ENCODE assay signal across 25 cellular contexts in genomic region chr2:200174433-200175216, GRCh38.
DNase-seq lines count a peak whose midpoint lies in the region; ATAC-seq and TF ChIP-seq lines count a peak whose summit lies in the region.
"Had no signal": no experiment of that assay in that cellular context is flagged by ENCODE, and none has a peak within 500 bp of the region (broad histone marks: within the 10 kb centered on the region; RNA-seq: fewer than 3 reads in every experiment).

No MANE protein-coding gene starts in this region.

- H3K36me3 ChIP-seq in neuronal stem cell (replicated peaks in 1 of 2; ENCODE audit: control insufficient read depth in 2 of 2, insufficient read depth in 2 of 2, low read length in 2 of 2): no peaks in the 10 kb centered on the region
- H3K36me3 ChIP-seq: BLaER1, Peyer's patch had no signal

- no peaks in the 10 kb centered on the region for H3K9me3 ChIP-seq in neuronal stem cell (replicated peaks in 1 of 2; ENCODE audit: control insufficient read depth in 2 of 2, insufficient read depth in 1 of 2, low read depth in 1 of 2, low read length in 2 of 2)
- H3K9me3 ChIP-seq: Peyer's patch had no signal

- no peak overlapping the region for H3K9ac ChIP-seq in neuronal stem cell (ENCODE audit: low read depth, low read length, poor library complexity)
- H3K9ac ChIP-seq: BLaER1 had no signal

- TF ChIP-seq CTCF in choroid plexus epithelial cell (conservative IDR thresholded peaks at IDR 0.05; ENCODE audit: low read depth, low read length): no peak
- no peak for TF ChIP-seq CTCF in dorsolateral prefrontal cortex (IDR thresholded peaks at IDR 0.05 in 54 of 56, conservative IDR thresholded peaks at IDR 0.05 in 2 of 56; ENCODE audit: low read depth in 1 of 56, partially characterized antibody in 56 of 56)

- H3K4me2 ChIP-seq in neuronal stem cell (ENCODE audit: insufficient read depth, low read length, poor library complexity, severe bottlenecking): no peak overlapping the region
- H3K4me2 ChIP-seq: BLaER1 had no signal

- intact Hi-C loops in dorsolateral prefrontal cortex (cut with DNase I): no loop called here

- WGBS in neuronal stem cell (ENCODE audit: extremely low coverage in 2 of 2, insufficient read length in 2 of 2, insufficient replicate concordance in 1 of 2), 2 donors: no CpG with 5 or more reads among the region's 55 CpGs

- no peak overlapping the region for H4K8ac ChIP-seq in neuronal stem cell (ENCODE audit: low read depth, low read length)

- no peak overlapping the region for H3K4me3 Mint-ChIP-seq in stimulated activated naive CD8-positive, alpha-beta T cell treated with anti-CD3 and anti-CD28 coated beads, Interleukin-15, amount 100 ng/mL, for 72 hours
- H3K4me3 Mint-ChIP-seq: CD4-positive, CD25-positive, alpha-beta regulatory T cell had no signal

- no peak overlapping the region for H3K27ac ChIP-seq in neuronal stem cell (replicated peaks; ENCODE audit: low read length)
- H3K27ac ChIP-seq in dorsolateral prefrontal cortex: no peak overlapping the region
- H3K27ac ChIP-seq: BLaER1, HL-60, Peyer's patch, SK-N-MC had no signal

- no peak overlapping the region for H4K91ac ChIP-seq in neuronal stem cell (ENCODE audit: low read depth, low read length, poor library complexity)

- H3K4me1 Mint-ChIP-seq in stimulated activated naive CD8-positive, alpha-beta T cell treated with anti-CD3 and anti-CD28 coated beads, Interleukin-15, amount 100 ng/mL, for 72 hours: no peaks in the 10 kb centered on the region
- H3K4me1 Mint-ChIP-seq: CD4-positive, CD25-positive, alpha-beta regulatory T cell had no signal

- no peaks in the 10 kb centered on the region for H3K79me1 ChIP-seq in neuronal stem cell (ENCODE audit: low read depth, low read length)

- H2BK5ac ChIP-seq in neuronal stem cell (ENCODE audit: low read length): no peak overlapping the region

- no peak overlapping the region for H3K4me3 ChIP-seq in choroid plexus epithelial cell (ENCODE audit: low read depth, low read length)
- no peak overlapping the region for H3K4me3 ChIP-seq in neuronal stem cell (ENCODE audit: low read length in 2 of 2)
- no peak overlapping the region for H3K4me3 ChIP-seq in dorsolateral prefrontal cortex
- H3K4me3 ChIP-seq: BLaER1, Peyer's patch, SK-N-MC had no signal

- H3K14ac ChIP-seq in neuronal stem cell (ENCODE audit: low read length): no peak overlapping the region

- H2AFZ ChIP-seq in neuronal stem cell (ENCODE audit: low read length): no peak overlapping the region

- H2BK120ac ChIP-seq in neuronal stem cell (ENCODE audit: low read depth, low read length): no peak overlapping the region

- H3K27me3 Mint-ChIP-seq in stimulated activated naive CD8-positive, alpha-beta T cell treated with anti-CD3 and anti-CD28 coated beads, Interleukin-15, amount 100 ng/mL, for 72 hours: peaks cover 14% of the 10 kb centered on the region

- H2BK12ac ChIP-seq in neuronal stem cell (ENCODE audit: low read length): no peak overlapping the region

- H3K23ac ChIP-seq in neuronal stem cell (ENCODE audit: low read depth, low read length, poor library complexity): no peak overlapping the region

- no peak overlapping the region for H3K4ac ChIP-seq in neuronal stem cell (ENCODE audit: low read length)

- peak overlapping the region; percentile 1 for H3K18ac ChIP-seq in neuronal stem cell (ENCODE audit: low read length)

- H2AK5ac ChIP-seq in neuronal stem cell (ENCODE audit: low read depth, low read length): no peak overlapping the region

- peak; percentile 47 for ATAC-seq in stimulated activated naive CD8-positive, alpha-beta T cell treated with anti-CD3 and anti-CD28 coated beads, Interleukin-15, amount 100 ng/mL, for 72 hours
- no peak for ATAC-seq in stimulated activated naive CD8-positive, alpha-beta T cell treated with anti-CD3 and anti-CD28 coated beads, Interleukin-15, Interleukin-2, amounts not matched to agents 100 U/mL and 50 U/mL, for 24 hours
- ATAC-seq: HCT116 had no signal

- H3K27me3 ChIP-seq in neuronal stem cell (ENCODE audit: control insufficient read depth in 3 of 3, insufficient read depth in 3 of 3, low read depth in 1 of 3, low read length in 3 of 3) (no peaks in the 10 kb centered on the region), dorsolateral prefrontal cortex (peaks cover 0 to 3% (median 0%) of the 10 kb centered on the region in 45 donors)
- H3K27me3 ChIP-seq: BLaER1, Peyer's patch had no signal

- no peaks in the 10 kb centered on the region for H3K4me1 ChIP-seq in neuronal stem cell (ENCODE audit: control insufficient read depth in 2 of 2, insufficient read depth in 1 of 2, low read depth in 1 of 2, low read length in 2 of 2)
- H3K4me1 ChIP-seq: BLaER1, Peyer's patch had no signal

- no peaks in the 10 kb centered on the region for H3K9me3 Mint-ChIP-seq in stimulated activated naive CD8-positive, alpha-beta T cell treated with anti-CD3 and anti-CD28 coated beads, Interleukin-15, amount 100 ng/mL, for 72 hours

- no peak overlapping the region for H3K27ac Mint-ChIP-seq in stimulated activated naive CD8-positive, alpha-beta T cell treated with anti-CD3 and anti-CD28 coated beads, Interleukin-15, amount 100 ng/mL, for 72 hours
- H3K27ac Mint-ChIP-seq: CD4-positive, CD25-positive, alpha-beta regulatory T cell had no signal

- DNase-seq in stimulated activated naive CD8-positive, alpha-beta T cell treated with anti-CD3 and anti-CD28 coated beads, Interleukin-15, amount 100 ng/mL, for 72 hours: no peak
- no peak for DNase-seq in stimulated activated naive CD8-positive, alpha-beta T cell treated with anti-CD3 and anti-CD28 coated beads, Interleukin-15, Interleukin-2, amounts not matched to agents 100 U/mL and 50 U/mL, for 24 hours
- DNase-seq in choroid plexus epithelial cell (ENCODE audit: low read depth) (peak; percentile 50), neuronal stem cell (ENCODE audit: low spot score) (no peak), dorsolateral prefrontal cortex (no peak), RPMI8226 (no peak), NCI-H524 (lab: John Stamatoyannopoulos, UW) (no peak)
- DNase-seq: CD4-positive, CD25-positive, alpha-beta regulatory T cell; DMS53; GOT3; NCI-H1092 treated with DMSO at 0.1 percent for 48 hours; NCI-H1436; NCI-H187; NCI-H2081 treated with DMSO at 0.1 percent for 48 hours; NCI-H2171; NCI-H226; NCI-H524 treated with DMSO at 0.1 percent for 48 hours; NCI-H774; OCI-M1; Peyer's patch; SIG-M5 had no signal

- H2BK15ac ChIP-seq in neuronal stem cell (ENCODE audit: low read length): no peak overlapping the region
